ENCODE assay signal across 8 cellular contexts in the genomic region with DNA sequence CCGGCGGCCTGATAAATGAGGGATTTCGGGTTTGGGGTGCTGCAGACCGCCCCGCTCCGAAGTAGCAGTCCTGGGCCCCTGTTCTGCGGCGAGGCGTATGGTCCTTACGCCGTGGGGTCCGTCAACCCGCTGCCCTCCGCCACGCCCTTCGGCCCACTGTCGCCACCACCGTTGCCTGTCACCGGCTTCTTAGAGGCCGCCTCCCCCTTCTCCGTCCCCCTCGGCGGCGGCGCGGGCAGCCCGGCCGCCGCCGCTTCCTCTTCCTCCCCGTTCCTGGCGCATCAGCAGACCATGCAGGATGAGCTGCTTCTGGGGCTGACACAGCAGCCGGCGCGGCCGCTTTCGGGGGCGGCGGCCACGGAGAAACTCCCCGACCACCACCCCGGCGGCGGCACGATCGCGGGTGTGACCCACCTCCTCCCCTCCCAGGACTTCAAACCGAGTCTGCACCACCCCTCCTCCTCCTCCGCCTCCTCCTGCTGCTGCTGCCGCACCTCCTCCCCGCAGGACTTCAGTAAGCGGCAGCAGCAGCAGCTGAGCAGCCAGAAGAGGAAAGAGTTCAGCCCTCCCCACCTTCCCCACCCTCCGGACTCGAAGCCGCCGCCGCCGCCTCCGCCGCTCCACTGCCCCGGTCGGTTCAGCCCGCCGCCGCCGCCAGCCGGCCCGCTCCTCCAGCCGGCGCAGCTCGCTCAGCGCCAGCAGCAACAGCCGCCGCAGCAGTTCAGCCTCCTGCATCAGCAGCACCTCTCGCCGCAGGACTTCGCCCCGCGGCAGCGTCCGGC. TPM values are rescaled to one million over a fixed set of nuclear protein-coding genes. Genes with fewer than 3 reads are reported as not detected.
DNase-seq lines count a peak whose midpoint lies in the region; ATAC-seq and TF ChIP-seq lines count a peak whose summit lies in the region.

No MANE protein-coding gene starts in this region.

- ATAC-seq in CD8-positive, alpha-beta T cell: peak; percentile 35
- ATAC-seq in GM19468 (IDR thresholded peaks at IDR 0.05; ENCODE audit: extremely low read depth, unreplicated experiment) (peak; percentile 1), natural killer cell (peak; percentile 36 to 60 (median 53))
- ATAC-seq in activated T-helper 17 cell treated with anti-CD3 and anti-CD28 coated beads, Interleukin-2, amount 50 U/mL, for 72 hours (replicated peaks): peak; percentile 38

- H3K27me3 ChIP-seq in CD8-positive, alpha-beta T cell (ENCODE audit: insufficient read depth, low read length): no peaks in the 10 kb centered on the region
- no peaks in the 10 kb centered on the region for H3K27me3 ChIP-seq in HL-60 (ENCODE audit: insufficient read depth, poor library complexity, severe bottlenecking)

- no peaks in the 10 kb centered on the region for H3K36me3 ChIP-seq in CD8-positive, alpha-beta T cell (ENCODE audit: insufficient read depth, low read length)

- peaks cover 11% of the 10 kb centered on the region for H3K4me1 ChIP-seq in CD8-positive, alpha-beta T cell (ENCODE audit: insufficient read depth, low read length)

- CTCF ChIA-PET in CD8-positive, alpha-beta T cell (lab: Charles Lee): no interaction called here

- H3K27ac Mint-ChIP-seq in CD8-positive, alpha-beta T cell: peak overlapping the region; percentile 98
- H3K27ac Mint-ChIP-seq in activated T-helper 17 cell treated with anti-CD3 and anti-CD28 coated beads, Interleukin-2, amount 50 U/mL, for 72 hours: peak overlapping the region; percentile 75
- peak overlapping the region; percentile 91 to 96 for H3K27ac Mint-ChIP-seq in natural killer cell

- H3K9me3 Mint-ChIP-seq in CD8-positive, alpha-beta T cell: no peaks in the 10 kb centered on the region
- no peaks in the 10 kb centered on the region for H3K9me3 Mint-ChIP-seq in activated T-helper 17 cell treated with anti-CD3 and anti-CD28 coated beads, Interleukin-2, amount 50 U/mL, for 72 hours
- H3K9me3 Mint-ChIP-seq in natural killer cell: no peaks in the 10 kb centered on the region

- peak overlapping the region; percentile 77 for H3K4me3 ChIP-seq in CD8-positive, alpha-beta T cell (ENCODE audit: low read depth, low read length)
- peak overlapping the region; percentile 83 for H3K4me3 ChIP-seq in HL-60 (replicated peaks; ENCODE audit: insufficient read depth, low read length)
- H3K4me3 ChIP-seq in fibroblast of mammary gland (ENCODE audit: control insufficient read depth, low read depth, low read length): peak overlapping the region; percentile 77

- H3K4me1 Mint-ChIP-seq in CD8-positive, alpha-beta T cell (ENCODE audit: low read depth): peaks cover 30% of the 10 kb centered on the region
- H3K4me1 Mint-ChIP-seq in activated T-helper 17 cell treated with anti-CD3 and anti-CD28 coated beads, Interleukin-2, amount 50 U/mL, for 72 hours: peaks cover 19% of the 10 kb centered on the region
- peaks cover 26 to 30% of the 10 kb centered on the region in 2 donors for H3K4me1 Mint-ChIP-seq in natural killer cell

- no peaks in the 10 kb centered on the region for H3K27me3 Mint-ChIP-seq in CD8-positive, alpha-beta T cell (ENCODE audit: low read depth)
- H3K27me3 Mint-ChIP-seq in activated T-helper 17 cell treated with anti-CD3 and anti-CD28 coated beads, Interleukin-2, amount 50 U/mL, for 72 hours: no peaks in the 10 kb centered on the region
- peaks cover 0 to 3% of the 10 kb centered on the region in 2 donors for H3K27me3 Mint-ChIP-seq in natural killer cell (ENCODE audit: low read depth in 2 of 2)

- no peak for TF ChIP-seq CTCF in CD8-positive, alpha-beta T cell (IDR thresholded peaks at IDR 0.05)
- TF ChIP-seq CTCF in HL-60 (IDR thresholded peaks at IDR 0.05; ENCODE audit: insufficient read depth, low read length) (no peak), fibroblast of mammary gland (conservative IDR thresholded peaks at IDR 0.05; ENCODE audit: control insufficient read depth, insufficient read depth, low read depth, low read length) (no peak), natural killer cell (IDR thresholded peaks at IDR 0.05) (no peak)

- intact Hi-C loops in CD8-positive, alpha-beta T cell (cut with DNase I, micrococcal nuclease): loop anchor here (1.0 to 10.0 kb wide), 12 partner anchors 76 to 1519 kb away; a partner anchor contains a TSS
- intact Hi-C loops in natural killer cell (cut with micrococcal nuclease): loop anchor here (2.0 to 10.0 kb wide), 7 partner anchors 652 to 1521 kb away; a partner anchor contains a TSS

- peak overlapping the region; percentile 93 for H3K4me3 Mint-ChIP-seq in CD8-positive, alpha-beta T cell
- H3K4me3 Mint-ChIP-seq in activated T-helper 17 cell treated with anti-CD3 and anti-CD28 coated beads, Interleukin-2, amount 50 U/mL, for 72 hours: peak overlapping the region; percentile 96
- peak overlapping the region; percentile 90 for H3K4me3 Mint-ChIP-seq in natural killer cell

- DNase-seq in CD8-positive, alpha-beta T cell: peak; percentile 67 to 89 (median 77)
- DNase-seq in HL-60 (ENCODE audit: low read depth in 1 of 2, low spot score in 1 of 2) (peak in 1 of 2 experiments; percentile 81), RKO (ENCODE audit: low spot score) (peak; percentile 64), fibroblast of mammary gland (ENCODE audit: low read depth) (peak; percentile 85), natural killer cell (peak; percentile 76)
- DNase-seq in stimulated activated naive CD4-positive, alpha-beta T cell treated with Interleukin-2 at 50 U/mL for 16 hours (lab: John Stamatoyannopoulos, UW): peak; percentile 79

- H3K36me3 Mint-ChIP-seq in CD8-positive, alpha-beta T cell: peaks cover 11% of the 10 kb centered on the region
- H3K36me3 Mint-ChIP-seq in activated T-helper 17 cell treated with anti-CD3 and anti-CD28 coated beads, Interleukin-2, amount 50 U/mL, for 72 hours (ENCODE audit: low read depth): peaks cover 14% of the 10 kb centered on the region
- H3K36me3 Mint-ChIP-seq in natural killer cell: no peaks in the 10 kb centered on the region

- POLR2A ChIA-PET in CD8-positive, alpha-beta T cell (lab: Charles Lee): interaction anchor here (0.6 to 2.1 kb wide), 7 partner anchors 9 to 1375 kb away, joined by 3 to 8 read pairs (median 3); a partner anchor contains a TSS

- no peaks in the 10 kb centered on the region for H3K9me3 ChIP-seq in CD8-positive, alpha-beta T cell (ENCODE audit: low read length)

- peak overlapping the region; percentile 100 for H3K27ac ChIP-seq in CD8-positive, alpha-beta T cell (ENCODE audit: low read depth, low read length)
- peak overlapping the region; percentile 98 for H3K27ac ChIP-seq in HL-60 (replicated peaks)

RNA-seq across cellular contexts. Expression of a gene that starts 0.6 kb away (rescaled TPM):
- 10 to 100 TPM; 17.7 to 21.8 TPM for total RNA-seq in CD8-positive, alpha-beta T cell
- total RNA-seq in activated T-helper 17 cell treated with anti-CD3 and anti-CD28 coated beads, Interleukin-2, amount 50 U/mL, for 72 hours: 10 to 100 TPM in 1 of 2 donors, 1 to 10 TPM in 1; 8.1 to 10.5 TPM
- 10 to 100 TPM; 24.7 to 32.5 (median 29.0) TPM for total RNA-seq in natural killer cell

Comparison
In these comparisons a context has a peak if more than half of its experiments do, and no peak if none do; other contexts are left out.
1. ATAC-seq: peak in every context shown above with its lines; median percentile 53 in natural killer cell; 38 in activated T-helper 17 cell treated with anti-CD3 and anti-CD28 coated beads, Interleukin-2, amount 50 U/mL, for 72 hours; 35 in CD8-positive, alpha-beta T cell; 1 in GM19468.